ENCODE assay signal across 16 cellular contexts in the genomic region with DNA sequence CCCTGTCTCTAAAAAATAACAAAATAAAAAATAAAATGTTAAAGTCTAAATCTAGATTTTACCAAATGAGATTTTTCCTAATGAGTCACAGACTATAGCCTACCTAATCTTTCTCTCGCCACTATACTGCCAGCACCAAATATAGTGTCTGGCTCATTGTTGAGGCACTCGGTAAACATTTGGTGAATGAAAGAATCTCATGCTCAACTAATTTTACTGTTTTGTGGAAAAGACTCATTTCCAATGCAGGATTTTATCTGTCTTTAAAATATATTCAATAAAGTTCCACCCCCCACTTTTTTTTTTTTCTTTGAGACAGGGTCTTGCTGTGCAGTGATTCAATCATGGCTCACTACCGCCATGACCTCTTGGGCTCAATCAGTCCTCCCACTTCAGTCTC.
"Had no signal": no experiment of that assay in that cellular context is flagged by ENCODE, and none has a peak within 500 bp of the region (broad histone marks: within the 10 kb centered on the region; RNA-seq: fewer than 3 reads in every experiment).

No MANE protein-coding gene starts in this region.

- H3K27me3 Mint-ChIP-seq: naive thymus-derived CD4-positive, alpha-beta T cell; stimulated activated memory B cell treated with anti-CD40 and anti-IgM and Interleukin-4, amounts not matched to agents 10 μg/mL and 1 μg/mL and 100 μg/mL, for 72 hours had no signal

- H3K27ac ChIP-seq: colonic mucosa, left ventricle myocardium inferior, transverse colon had no signal

- H3K36me3 Mint-ChIP-seq: naive thymus-derived CD4-positive, alpha-beta T cell; stimulated activated memory B cell treated with anti-CD40 and anti-IgM and Interleukin-4, amounts not matched to agents 10 μg/mL and 1 μg/mL and 100 μg/mL, for 72 hours had no signal

- ATAC-seq: activated CD4-positive, CD25-positive, alpha-beta regulatory T cell treated with anti-CD3 and anti-CD28 coated beads, Interleukin-2, amount 50 U/mL, for 24 hours; mucosa of descending colon; naive thymus-derived CD4-positive, alpha-beta T cell; stimulated activated memory B cell treated with anti-CD40 and anti-IgM and Interleukin-4, amounts not matched to agents 10 μg/mL and 1 μg/mL and 100 μg/mL, for 72 hours had no signal

- H3K27ac Mint-ChIP-seq: naive thymus-derived CD4-positive, alpha-beta T cell; stimulated activated memory B cell treated with anti-CD40 and anti-IgM and Interleukin-4, amounts not matched to agents 10 μg/mL and 1 μg/mL and 100 μg/mL, for 72 hours had no signal

- DNase-seq: activated naive CD4-positive, alpha-beta T cell treated with Interleukin-2 at 50 U/mL for 16 hours; activated T-cell treated with anti-CD3 and anti-CD28 coated beads for 4 hours; anterior cingulate cortex; colonic mucosa; hippocampal formation; kidney; left ventricle myocardium inferior; mucosa of descending colon; naive thymus-derived CD4-positive, alpha-beta T cell; posterior cingulate gyrus; retina; stimulated activated CD4-positive, alpha-beta T cell treated with anti-CD3 and anti-CD28 coated beads, Interleukin-2, amount 100 ng/mL, for 48 hours; transverse colon had no signal

- H3K4me1 ChIP-seq: colonic mucosa had no signal

- H3K27me3 ChIP-seq: colonic mucosa, transverse colon had no signal

- H3K9me3 ChIP-seq: colonic mucosa, left ventricle myocardium inferior, mucosa of descending colon, transverse colon had no signal

- H3K4me3 Mint-ChIP-seq: naive thymus-derived CD4-positive, alpha-beta T cell; stimulated activated memory B cell treated with anti-CD40 and anti-IgM and Interleukin-4, amounts not matched to agents 10 μg/mL and 1 μg/mL and 100 μg/mL, for 72 hours had no signal

- FAIRE-seq: endometrium, kidney had no signal

- H3K4me3 ChIP-seq: colonic mucosa, left ventricle myocardium inferior, mucosa of descending colon, transverse colon had no signal

- H3K9me3 Mint-ChIP-seq: naive thymus-derived CD4-positive, alpha-beta T cell; stimulated activated memory B cell treated with anti-CD40 and anti-IgM and Interleukin-4, amounts not matched to agents 10 μg/mL and 1 μg/mL and 100 μg/mL, for 72 hours had no signal

- H3K4me1 Mint-ChIP-seq: naive thymus-derived CD4-positive, alpha-beta T cell; stimulated activated memory B cell treated with anti-CD40 and anti-IgM and Interleukin-4, amounts not matched to agents 10 μg/mL and 1 μg/mL and 100 μg/mL, for 72 hours had no signal

- H3K36me3 ChIP-seq: colonic mucosa, transverse colon had no signal
